Comparison of ENCODE assay signal across 1 cellular context in genomic region chr22:37088108-37088605, GRCh38.
TF ChIP-seq lines count a peak whose summit lies in the region.

No MANE protein-coding gene starts in this region.

TF ChIP-seq in GM12878, 131 proteins besides CTCF, POLR2A, EP300 and RAD21 (continued from another document):
- TF ChIP-seq ZNF687 (IDR thresholded peaks at IDR 0.05) (no peak), EGR1 (IDR thresholded peaks at IDR 0.05; ENCODE audit: borderline replicate concordance in 1 of 2, low read depth in 2 of 2, low read length in 2 of 2) (no peak), BACH1 (IDR thresholded peaks at IDR 0.05; ENCODE audit: borderline replicate concordance) (no peak), CREM (IDR thresholded peaks at IDR 0.05; ENCODE audit: low read depth) (no peak), SMAD1 (IDR thresholded peaks at IDR 0.05; ENCODE audit: low read depth, partially characterized antibody) (no peak), RUNX3 (IDR thresholded peaks at IDR 0.05; ENCODE audit: low read length) (no peak), MXI1 (IDR thresholded peaks at IDR 0.05; ENCODE audit: low read depth, low read length) (no peak), BHLHE40 (IDR thresholded peaks at IDR 0.05; ENCODE audit: borderline replicate concordance in 1 of 2, low read depth in 2 of 2, low read length in 1 of 2) (0 out of 4 replicates have a peak, but pooled peaks of 1 of the 2 experiments have one; percentile 23), IRF3 (IDR thresholded peaks at IDR 0.05) (no peak), CBX3 (IDR thresholded peaks at IDR 0.05; ENCODE audit: borderline replicate concordance, low read depth) (no peak), BCL3 (IDR thresholded peaks at IDR 0.05; ENCODE audit: borderline replicate concordance, insufficient read depth, low read depth, low read length, poor library complexity, severe bottlenecking) (no peak), JUNB (IDR thresholded peaks at IDR 0.05) (no peak), REST (IDR thresholded peaks at IDR 0.05; ENCODE audit: low read depth, low read length) (no peak), RAD51 (IDR thresholded peaks at IDR 0.05) (no peak), MTA3 (IDR thresholded peaks at IDR 0.05; ENCODE audit: borderline replicate concordance, low read length) (no peak), STAT1 (conservative IDR thresholded peaks at IDR 0.05) (no peak), ZBTB40 (IDR thresholded peaks at IDR 0.05; ENCODE audit: borderline replicate concordance) (no peak), TCF12 (IDR thresholded peaks at IDR 0.05; ENCODE audit: low read depth, low read length) (no peak), NKRF (conservative IDR thresholded peaks at IDR 0.05) (no peak), HDAC6 (IDR thresholded peaks at IDR 0.05; ENCODE audit: unreplicated experiment) (no peak)
